18 cellular contexts compared by ENCODE assay signal in the genomic region with DNA sequence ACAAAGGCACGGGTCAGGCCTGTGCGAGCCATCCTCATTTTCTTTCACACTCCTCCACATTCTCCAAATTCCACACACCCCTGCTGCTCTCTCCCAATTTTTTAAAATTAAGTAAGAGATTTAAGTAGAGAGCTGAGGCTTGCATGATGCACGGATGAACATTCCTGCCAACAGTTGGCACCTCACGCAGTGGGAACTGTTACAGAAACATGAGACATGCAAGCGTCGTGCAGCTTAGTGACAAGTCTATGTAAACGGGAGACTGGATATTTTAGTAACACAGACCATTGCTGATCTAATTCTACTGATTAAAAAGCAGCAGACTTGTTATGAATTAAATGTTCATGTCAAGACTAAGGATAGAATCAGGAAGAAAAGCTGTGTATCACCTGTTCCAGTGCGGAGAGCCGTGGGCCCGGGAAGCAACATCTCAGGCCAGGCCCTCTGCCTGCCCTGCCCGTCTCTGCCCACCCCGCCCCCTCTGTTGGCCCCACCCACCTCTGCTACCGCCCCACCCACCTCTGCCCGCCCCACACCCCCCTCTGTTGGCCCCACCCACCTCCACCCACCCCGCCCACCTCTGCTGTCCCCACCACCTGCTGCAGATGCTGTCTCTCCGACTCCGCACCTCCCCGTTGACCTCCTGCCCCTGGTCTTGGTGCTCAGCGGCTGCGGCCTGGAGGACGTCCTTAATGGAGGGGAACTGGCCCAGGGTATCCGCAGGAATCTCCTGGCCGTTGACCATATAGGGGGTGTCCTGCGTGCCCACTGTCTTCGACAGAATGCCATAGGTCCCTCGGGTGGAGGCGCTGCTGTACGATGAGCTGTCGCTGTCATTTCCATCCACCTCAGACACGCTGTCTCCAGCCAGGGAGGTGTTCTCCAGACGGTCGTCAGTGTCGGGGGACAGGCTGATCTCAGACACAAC.
A peak's percentile ranks its signal among the peaks of the same experiment; 100 is the strongest.
DNase-seq lines count a peak whose midpoint lies in the region; ATAC-seq and TF ChIP-seq lines count a peak whose summit lies in the region.
"Had no signal": no experiment of that assay in that cellular context is flagged by ENCODE, and none has a peak within 500 bp of the region (broad histone marks: within the 10 kb centered on the region; RNA-seq: fewer than 3 reads in every experiment).

No MANE protein-coding gene starts in this region.

- H3K36me3 Mint-ChIP-seq in activated naive CD8-positive, alpha-beta T cell treated with anti-CD3 and anti-CD28 coated beads, Interleukin-2, amount 50 U/mL, for 24 hours (ENCODE audit: low read depth), result peaks cover 57% of the 10 kb centered on the region

- H3K27me3 ChIP-seq in effector memory CD4-positive, alpha-beta T cell (replicated peaks; ENCODE audit: control insufficient read depth, insufficient read depth, low read length, poor library complexity, severe bottlenecking), result no peaks in the 10 kb centered on the region
- H3K27me3 ChIP-seq: transverse colon had no signal

- H3K9me3 Mint-ChIP-seq in activated naive CD8-positive, alpha-beta T cell treated with anti-CD3 and anti-CD28 coated beads, Interleukin-2, amount 50 U/mL, for 24 hours, result no peaks in the 10 kb centered on the region
- H3K9me3 Mint-ChIP-seq: CD8-positive, alpha-beta memory T cell; central memory CD8-positive, alpha-beta T cell had no signal

- H3K4me1 ChIP-seq in effector memory CD4-positive, alpha-beta T cell (ENCODE audit: control insufficient read depth, insufficient read depth, low read length, poor library complexity, severe bottlenecking), result no peaks in the 10 kb centered on the region
- H3K4me1 ChIP-seq: parathyroid adenoma, transverse colon had no signal

- no peak for TF ChIP-seq CTCF in GM20000 (IDR thresholded peaks at IDR 0.05; ENCODE audit: extremely low read depth, missing control alignments)

- no peak overlapping the region for H3K27ac ChIP-seq in effector memory CD4-positive, alpha-beta T cell (ENCODE audit: insufficient read depth, low read length, poor library complexity, severe bottlenecking)
- H3K27ac ChIP-seq: 22Rv1, left ventricle myocardium inferior, parathyroid adenoma, transverse colon had no signal

- H3K4me3 ChIP-seq in effector memory CD4-positive, alpha-beta T cell (ENCODE audit: insufficient read depth, low read depth, low read length, poor library complexity, severe bottlenecking), result no peak overlapping the region
- H3K4me3 ChIP-seq: left ventricle myocardium inferior, smooth muscle cell, transverse colon had no signal

- DNase-seq in DMS53 (lab: John Stamatoyannopoulos, UW), result peak; percentile 28
- DNase-seq in DMS53 treated with DMSO at 0.1 percent for 48 hours (lab: John Stamatoyannopoulos, UW; ENCODE audit: unreplicated experiment), result no peak
- DNase-seq in GM20000 (ENCODE audit: low spot score), result peak; percentile 21
- no peak for DNase-seq in activated naive CD8-positive, alpha-beta T cell treated with anti-CD3 and anti-CD28 coated beads, Interleukin-2, amount 50 U/mL, for 24 hours
- DNase-seq in middle frontal gyrus (ENCODE audit: extremely low spot score, low spot score), result peak; percentile 44
- DNase-seq in COR-L47 (lab: John Stamatoyannopoulos, UW), result no peak
- DNase-seq in effector memory CD4-positive, alpha-beta T cell, result no peak
- DNase-seq in NCI-H1694 treated with DMSO at 0.1 percent for 48 hours (lab: John Stamatoyannopoulos, UW), result no peak
- DNase-seq: GF-D8, left ventricle myocardium inferior, MV-4-11, NCI-H2081, transverse colon had no signal

- H3K4me3 Mint-ChIP-seq in activated naive CD8-positive, alpha-beta T cell treated with anti-CD3 and anti-CD28 coated beads, Interleukin-2, amount 50 U/mL, for 24 hours, result no peak overlapping the region
- H3K4me3 Mint-ChIP-seq: central memory CD8-positive, alpha-beta T cell had no signal

- no peaks in the 10 kb centered on the region for H3K9me3 ChIP-seq in effector memory CD4-positive, alpha-beta T cell (ENCODE audit: control insufficient read depth, low read length)
- H3K9me3 ChIP-seq: left ventricle myocardium inferior, transverse colon had no signal

- H3K36me3 ChIP-seq in effector memory CD4-positive, alpha-beta T cell (ENCODE audit: control insufficient read depth, insufficient read depth, low read length), result peaks cover 49% of the 10 kb centered on the region

- no peak for ATAC-seq in activated naive CD8-positive, alpha-beta T cell treated with anti-CD3 and anti-CD28 coated beads, Interleukin-2, amount 50 U/mL, for 24 hours

- H3K27me3 Mint-ChIP-seq in activated naive CD8-positive, alpha-beta T cell treated with anti-CD3 and anti-CD28 coated beads, Interleukin-2, amount 50 U/mL, for 24 hours, result no peaks in the 10 kb centered on the region
- H3K27me3 Mint-ChIP-seq: CD8-positive, alpha-beta memory T cell; central memory CD8-positive, alpha-beta T cell had no signal

- peak overlapping the region; percentile 20 for H3K27ac Mint-ChIP-seq in activated naive CD8-positive, alpha-beta T cell treated with anti-CD3 and anti-CD28 coated beads, Interleukin-2, amount 50 U/mL, for 24 hours

- H3K4me1 Mint-ChIP-seq in activated naive CD8-positive, alpha-beta T cell treated with anti-CD3 and anti-CD28 coated beads, Interleukin-2, amount 50 U/mL, for 24 hours, result peaks cover 29% of the 10 kb centered on the region

Comparison
In these comparisons a context has a peak if more than half of its experiments do, and no peak if none do; other contexts are left out.
1. DNase-seq: peak in DMS53 (single experiment), GM20000 (single experiment) and middle frontal gyrus (single experiment); none in DMS53 treated with DMSO at 0.1 percent for 48 hours (single experiment), activated naive CD8-positive, alpha-beta T cell treated with anti-CD3 and anti-CD28 coated beads, Interleukin-2, amount 50 U/mL, for 24 hours (single experiment), COR-L47 (single experiment), effector memory CD4-positive, alpha-beta T cell (0 of 3) and NCI-H1694 treated with DMSO at 0.1 percent for 48 hours (single experiment).